38 cellular contexts compared by ENCODE assay signal in the genomic region with DNA sequence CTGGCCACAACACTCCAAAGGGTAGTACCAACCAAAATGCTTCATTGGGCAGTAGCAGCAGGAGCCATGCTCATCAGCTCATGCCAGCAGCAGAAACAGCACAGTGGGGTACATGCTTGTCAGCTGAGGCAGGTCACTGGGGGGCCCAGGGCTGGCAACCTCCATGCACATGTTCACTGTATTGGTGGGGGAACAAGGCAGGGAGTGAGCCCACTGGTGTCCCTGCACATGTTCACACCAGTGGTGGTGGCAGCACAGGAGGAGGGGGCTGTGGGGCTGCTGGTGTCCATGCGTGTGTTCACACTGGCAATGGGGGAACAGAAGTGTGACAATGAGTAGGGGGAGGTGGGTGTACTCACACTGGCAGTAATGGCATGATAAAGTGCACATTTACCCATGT.
"Had no signal": no experiment of that assay in that cellular context is flagged by ENCODE, and none has a peak within 500 bp of the region (broad histone marks: within the 10 kb centered on the region; RNA-seq: fewer than 3 reads in every experiment).

No MANE protein-coding gene starts in this region.

- H3K27me3 Mint-ChIP-seq: activated B cell treated with CpG ODN at 0.5 μM for 24 hours; activated CD4-positive, alpha-beta memory T cell treated with anti-CD3 and anti-CD28 coated beads for 36 hours; central memory CD8-positive, alpha-beta T cell had no signal

- ATAC-seq: activated CD8-positive, alpha-beta T cell treated with anti-CD3 and anti-CD28 coated beads for 36 hours; activated naive CD4-positive, alpha-beta T cell treated with anti-CD3 and anti-CD28 coated beads, Interleukin-2, amount 50 U/mL, for 72 hours; activated T-cell treated with anti-CD3 and anti-CD28 coated beads, Interleukin-2, amount 50 U/mL, for 4 hours; activated T-cell treated with anti-CD3 and anti-CD28 coated beads, Interleukin-2, amount 50 U/mL, for 72 hours; activated T-helper 17 cell treated with anti-CD3 and anti-CD28 coated beads, Interleukin-2, amount 50 U/mL, for 72 hours; body of pancreas had no signal

- H3K27ac Mint-ChIP-seq: activated B cell treated with CpG ODN at 0.5 μM for 24 hours; activated CD4-positive, alpha-beta memory T cell treated with anti-CD3 and anti-CD28 coated beads for 36 hours; activated CD4-positive, alpha-beta T cell treated with anti-CD3 and anti-CD28 coated beads, Interleukin-2, amount 10 ng/mL, durations not matched to agents 24 days and 14 days; activated CD8-positive, alpha-beta T cell treated with anti-CD3 and anti-CD28 coated beads for 36 hours; activated naive CD4-positive, alpha-beta T cell treated with anti-CD3 and anti-CD28 coated beads for 36 hours; activated naive CD4-positive, alpha-beta T cell treated with anti-CD3 and anti-CD28 coated beads, Interleukin-2, amount 50 U/mL, for 72 hours; activated naive CD8-positive, alpha-beta T cell treated with anti-CD3 and anti-CD28 coated beads for 36 hours; activated T-cell treated with anti-CD3 and anti-CD28 coated beads, Interleukin-2, amount 50 U/mL, for 72 hours; activated T-helper 1 cell treated with anti-CD3 and anti-CD28 coated beads, Interleukin-12 subunit alpha, Interleukin-12 subunit beta, Interleukin-2, Interleukin-4 antibody, amounts not matched to agents 30 ng/mL and 10 ng/mL and 1 ng/mL, durations not matched to agents 14 hours and 24 hours and 36 hours; activated T-helper 17 cell treated with anti-CD3 and anti-CD28 coated beads, Interleukin-2, amount 50 U/mL, for 72 hours; T-helper 1 cell treated with Interleukin-12 subunit alpha and Interleukin-12 subunit beta and Interleukin-4 antibody, amounts not matched to agents 30 μg/mL and 1 μg/mL, for 36 hours; T-helper 2 cell treated with Interferon-gamma antibody and Interleukin-4, amounts not matched to agents 5 μg/mL and 100 μg/mL, for 36 hours had no signal

- H3K36me3 Mint-ChIP-seq: activated CD4-positive, alpha-beta memory T cell treated with anti-CD3 and anti-CD28 coated beads for 36 hours; activated naive CD4-positive, alpha-beta T cell treated with anti-CD3 and anti-CD28 coated beads, Interleukin-2, amount 50 U/mL, for 72 hours; activated naive CD8-positive, alpha-beta T cell treated with anti-CD3 and anti-CD28 coated beads for 36 hours had no signal

- H3K4me3 ChIP-seq: adrenal gland, body of pancreas, breast epithelium had no signal

- H3K4me1 Mint-ChIP-seq: activated B cell treated with CpG ODN at 0.5 μM for 24 hours; activated CD4-positive, alpha-beta T cell treated with anti-CD3 and anti-CD28 coated beads, Interleukin-2, amount 10 ng/mL, durations not matched to agents 24 days and 14 days; activated naive CD8-positive, alpha-beta T cell treated with anti-CD3 and anti-CD28 coated beads for 36 hours; activated T-helper 17 cell treated with anti-CD3 and anti-CD28 coated beads, Interleukin-2, amount 50 U/mL, for 72 hours; central memory CD8-positive, alpha-beta T cell had no signal

- H3K9me3 Mint-ChIP-seq: activated CD4-positive, alpha-beta memory T cell treated with anti-CD3 and anti-CD28 coated beads for 36 hours; activated naive CD8-positive, alpha-beta T cell treated with anti-CD3 and anti-CD28 coated beads for 36 hours; activated T-helper 1 cell treated with anti-CD3 and anti-CD28 coated beads, Interleukin-12 subunit alpha, Interleukin-12 subunit beta, Interleukin-2, Interleukin-4 antibody, amounts not matched to agents 30 ng/mL and 10 ng/mL and 1 ng/mL, durations not matched to agents 14 hours and 24 hours and 36 hours; T-helper 1 cell treated with Interleukin-12 subunit alpha and Interleukin-12 subunit beta and Interleukin-4 antibody, amounts not matched to agents 30 μg/mL and 1 μg/mL, for 36 hours; T-helper 2 cell treated with Interferon-gamma antibody and Interleukin-4, amounts not matched to agents 5 μg/mL and 100 μg/mL, for 36 hours had no signal

- H3K9me3 ChIP-seq: adrenal gland, body of pancreas had no signal

- H3K4me3 Mint-ChIP-seq: activated B cell treated with CpG ODN at 0.5 μM for 24 hours; activated CD4-positive, alpha-beta memory T cell treated with anti-CD3 and anti-CD28 coated beads for 36 hours; activated CD4-positive, alpha-beta T cell treated with anti-CD3 and anti-CD28 coated beads, Interleukin-2, amount 10 ng/mL, durations not matched to agents 24 days and 14 days; activated CD8-positive, alpha-beta T cell treated with anti-CD3 and anti-CD28 coated beads for 36 hours; activated naive CD4-positive, alpha-beta T cell treated with anti-CD3 and anti-CD28 coated beads for 36 hours; activated naive CD8-positive, alpha-beta T cell treated with anti-CD3 and anti-CD28 coated beads for 36 hours; activated T-cell treated with anti-CD3 and anti-CD28 coated beads, Interleukin-2, amount 50 U/mL, for 4 hours; activated T-cell treated with anti-CD3 and anti-CD28 coated beads, Interleukin-2, amount 50 U/mL, for 72 hours; activated T-helper 1 cell treated with anti-CD3 and anti-CD28 coated beads, Interleukin-12 subunit alpha, Interleukin-12 subunit beta, Interleukin-2, Interleukin-4 antibody, amounts not matched to agents 30 ng/mL and 10 ng/mL and 1 ng/mL, durations not matched to agents 14 hours and 24 hours and 36 hours; activated T-helper 17 cell treated with anti-CD3 and anti-CD28 coated beads, Interleukin-2, amount 50 U/mL, for 72 hours; central memory CD8-positive, alpha-beta T cell; T-helper 1 cell treated with Interleukin-12 subunit alpha and Interleukin-12 subunit beta and Interleukin-4 antibody, amounts not matched to agents 30 μg/mL and 1 μg/mL, for 36 hours; T-helper 2 cell treated with Interferon-gamma antibody and Interleukin-4, amounts not matched to agents 5 μg/mL and 100 μg/mL, for 36 hours had no signal

- DNase-seq: activated B cell treated with CpG ODN at 0.5 μM for 24 hours; activated CD4-positive, alpha-beta memory T cell treated with anti-CD3 and anti-CD28 coated beads for 36 hours; activated CD4-positive, alpha-beta T cell treated with anti-CD3 and anti-CD28 coated beads for 4 hours; activated CD4-positive, alpha-beta T cell treated with anti-CD3 and anti-CD28 coated beads, Interleukin-2, amount 10 ng/mL, durations not matched to agents 24 days and 14 days; activated CD4-positive, alpha-beta T cell treated with anti-CD3 and anti-CD28 coated beads, Interleukin-2, amount 50 U/mL, for 1 hour; activated CD4-positive, alpha-beta T cell treated with anti-CD3 and anti-CD28 coated beads, Interleukin-2, amount 50 U/mL, for 4 hours; activated CD4-positive, CD25-positive, alpha-beta regulatory T cell treated with anti-CD3 and anti-CD28 coated beads, Interleukin-2, amount 50 U/mL, for 72 hours; activated CD8-positive, alpha-beta memory T cell treated with anti-CD3 and anti-CD28 coated beads, Interleukin-2, amount 50 U/mL, for 4 hours; activated CD8-positive, alpha-beta T cell treated with anti-CD3 and anti-CD28 coated beads for 36 hours; activated effector memory CD4-positive, alpha-beta T cell treated with anti-CD3 and anti-CD28 coated beads, Interleukin-2, amount 50 U/mL, for 16 hours; activated gamma-delta T cell treated with Interleukin-2 at 50 U/mL for 16 hours; activated naive CD4-positive, alpha-beta T cell; activated naive CD4-positive, alpha-beta T cell treated with anti-CD3 and anti-CD28 coated beads for 36 hours; activated naive CD4-positive, alpha-beta T cell treated with anti-CD3 and anti-CD28 coated beads, Interleukin-2, amount 50 U/mL, for 16 hours; activated naive CD8-positive, alpha-beta T cell treated with anti-CD3 and anti-CD28 coated beads for 36 hours; activated T-cell treated with anti-CD3 and anti-CD28 coated beads for 4 hours; activated T-cell treated with anti-CD3 and anti-CD28 coated beads, Interleukin-2, amount 50 U/mL, for 1 hour; activated T-cell treated with anti-CD3 and anti-CD28 coated beads, Interleukin-2, amount 50 U/mL, for 4 hours; activated T-cell treated with anti-CD3 and anti-CD28 coated beads, Interleukin-2, amount 50 U/mL, for 72 hours; adrenal gland; amniotic stem cell; aorta; body of pancreas; brain microvascular endothelial cell; cerebellar nuclear complex; T-helper 1 cell; T-helper 2 cell; T-helper 9 cell had no signal

- H3K36me3 ChIP-seq: adrenal gland, brain microvascular endothelial cell, breast epithelium had no signal

- FAIRE-seq: astrocyte, TTC549 had no signal

- H3K27ac ChIP-seq: adrenal gland, body of pancreas, brain microvascular endothelial cell, breast epithelium, VCaP had no signal

- H3K4me1 ChIP-seq: adrenal gland, body of pancreas, breast epithelium had no signal

- H3K27me3 ChIP-seq: adrenal gland, body of pancreas, brain microvascular endothelial cell, breast epithelium had no signal
